In the genomic region with DNA sequence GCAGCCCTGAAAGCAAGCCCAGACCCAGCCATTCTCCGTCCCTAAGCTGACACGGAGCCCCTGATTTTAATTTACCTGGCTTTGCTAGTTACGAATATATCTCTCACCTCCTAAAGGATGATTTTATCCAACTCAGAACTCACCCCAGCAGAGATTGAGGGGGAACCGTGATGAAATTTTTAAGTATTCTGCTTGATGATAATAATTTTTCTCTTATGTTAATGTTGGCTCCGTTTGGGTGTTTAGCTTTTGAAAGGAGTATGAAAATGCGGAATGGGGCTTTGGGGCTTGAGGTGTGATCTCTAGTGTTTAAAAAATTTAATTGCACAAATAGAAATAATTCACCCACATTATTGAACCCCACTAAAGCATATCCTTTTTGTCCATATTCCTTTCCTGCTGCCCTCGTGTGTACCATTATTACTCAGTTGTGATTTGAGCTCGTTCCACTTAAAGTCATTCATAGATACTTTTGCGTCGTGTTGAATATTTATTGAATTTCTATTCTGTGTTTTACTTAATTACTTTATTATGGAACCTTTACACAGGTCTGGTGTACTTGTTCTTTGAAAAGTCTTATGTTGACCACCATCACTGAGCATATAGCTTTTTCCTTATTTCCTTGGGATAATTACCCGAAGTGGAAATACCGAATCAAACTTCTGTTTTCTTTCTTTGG, we compare ENCODE assay signal across 8 cellular contexts. TPM values are rescaled to one million over a fixed set of nuclear protein-coding genes. Genes with fewer than 3 reads are reported as not detected.
DNase-seq lines count a peak whose midpoint lies in the region; TF ChIP-seq lines count a peak whose summit lies in the region.

No MANE protein-coding gene starts in this region.

- TF ChIP-seq CTCF in 22Rv1 (IDR thresholded peaks at IDR 0.05) (no peak), HEK293 (tag by site-specific recombination; IDR thresholded peaks at IDR 0.05) (no peak), breast epithelium (IDR thresholded peaks at IDR 0.05) (no peak), mesothelial cell of epicardium (IDR thresholded peaks at IDR 0.05; ENCODE audit: unreplicated experiment) (no peak)

- no peak for TF ChIP-seq POLR2A in breast epithelium (IDR thresholded peaks at IDR 0.05)

- POLR2A ChIA-PET in HEK293 (lab: Yijun Ruan, JAX) = interaction anchor here (0.5 to 1.4 kb wide), 7 partner anchors 8 to 177 kb away, joined by 3 to 6 read pairs (median 3); a partner anchor contains a TSS

- peak overlapping the region; percentile 13 for H3K27ac Mint-ChIP-seq in mesothelial cell of epicardium

- H3K4me3 ChIP-seq in HEK293 (ENCODE audit: low read depth, low read length) = peak overlapping the region; percentile 76
- peak overlapping the region; percentile 72 to 98 (median 87) for H3K4me3 ChIP-seq in breast epithelium

- H3K9me3 Mint-ChIP-seq in mesothelial cell of epicardium = no peaks in the 10 kb centered on the region

- no peak for DNase-seq in breast epithelium (ENCODE audit: low spot score in 2 of 2)
- DNase-seq in mesothelial cell of epicardium (ENCODE audit: low spot score in 2 of 2, unreplicated experiment in 2 of 2) = no peak
- DNase-seq in NCI-H2227 (lab: John Stamatoyannopoulos, UW; ENCODE audit: unreplicated experiment) = no peak
- no peak for DNase-seq in SHP77 treated with DMSO at 0.1 percent for 48 hours (lab: John Stamatoyannopoulos, UW)
- no peak for DNase-seq in glomerular visceral epithelial cell (ENCODE audit: extremely low spot score)
- DNase-seq in kidney glomerular epithelial cell (lab: John Stamatoyannopoulos, UW) = no peak

- H3K36me3 ChIP-seq in HEK293 (ENCODE audit: control insufficient read depth in 2 of 2, insufficient read depth in 1 of 2, low read length in 2 of 2) (peaks cover 0 to 5% of the 10 kb centered on the region in 2 experiments; a peak in 1 of 3 replicates), breast epithelium (no peaks in the 10 kb centered on the region)

- no peaks in the 10 kb centered on the region for H3K27me3 Mint-ChIP-seq in mesothelial cell of epicardium (ENCODE audit: low read depth)

- H3K4me1 ChIP-seq in HEK293 (ENCODE audit: control insufficient read depth, insufficient read depth, low read length) = peaks cover 6% of the 10 kb centered on the region; the same call in 1 of the 2 replicates
- H3K4me1 ChIP-seq in breast epithelium = no peaks in the 10 kb centered on the region

- H3K27ac ChIP-seq in 22Rv1 (peak overlapping the region; percentile 74), HEK293 (ENCODE audit: extremely low read depth, low read depth, low read length) (peak overlapping the region; percentile 67), breast epithelium (peak overlapping the region; percentile 95 to 96)

- no peaks in the 10 kb centered on the region for H3K36me3 Mint-ChIP-seq in mesothelial cell of epicardium

- intact Hi-C loops in breast epithelium (cut with DNase I; ENCODE audit: low total_unique reads) = no loop called here

- peaks cover 40% of the 10 kb centered on the region for H3K4me1 Mint-ChIP-seq in mesothelial cell of epicardium

- H3K27me3 ChIP-seq in breast epithelium = no peaks in the 10 kb centered on the region

- H3K9me3 ChIP-seq in HEK293 (ENCODE audit: control insufficient read depth, insufficient read depth, low read depth, low read length) (no peaks in the 10 kb centered on the region), breast epithelium (no peaks in the 10 kb centered on the region)

- CTCF ChIA-PET in HEK293 (lab: Yijun Ruan, JAX) = interaction anchor here (0.6 to 1.2 kb wide), 3 partner anchors 102 to 531 kb away, joined by 3 to 4 read pairs (median 3); no protein-coding TSS in a partner anchor

- H3K4me3 Mint-ChIP-seq in mesothelial cell of epicardium = peak overlapping the region; percentile 88

TF ChIP-seq in HEK293, 187 proteins besides CTCF, POLR2A, EP300 and RAD21:
- TF ChIP-seq OVOL3 (tag by site-specific recombination; IDR thresholded peaks at IDR 0.05) = no peak
- no peak for TF ChIP-seq ZNF792 (tag by site-specific recombination; IDR thresholded peaks at IDR 0.05)
- TF ChIP-seq BCL11A (tag by site-specific recombination; IDR thresholded peaks at IDR 0.05; ENCODE audit: low read depth) = no peak
- TF ChIP-seq ZFP69B (tag by site-specific recombination; IDR thresholded peaks at IDR 0.05) = no peak
- TF ChIP-seq GFI1B (tag by site-specific recombination; IDR thresholded peaks at IDR 0.05) = no peak
- TF ChIP-seq, protein P1, sequence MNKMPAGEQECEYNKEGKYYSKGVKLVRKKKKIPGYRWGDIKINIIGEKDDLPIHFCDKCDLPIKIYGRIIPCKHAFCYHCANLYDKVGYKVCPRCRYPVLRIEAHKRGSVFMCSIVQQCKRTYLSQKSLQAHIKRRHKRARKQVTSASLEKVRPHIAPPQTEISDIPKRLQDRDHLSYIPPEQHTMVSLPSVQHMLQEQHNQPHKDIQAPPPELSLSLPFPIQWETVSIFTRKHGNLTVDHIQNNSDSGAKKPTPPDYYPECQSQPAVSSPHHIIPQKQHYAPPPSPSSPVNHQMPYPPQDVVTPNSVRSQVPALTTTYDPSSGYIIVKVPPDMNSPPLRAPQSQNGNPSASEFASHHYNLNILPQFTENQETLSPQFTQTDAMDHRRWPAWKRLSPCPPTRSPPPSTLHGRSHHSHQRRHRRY (tag by site-specific recombination; IDR thresholded peaks at IDR 0.05) = no peak
- peak; percentile 70 for TF ChIP-seq ZNF335 (tag by site-specific recombination; conservative IDR thresholded peaks at IDR 0.05)
- 0 out of 2 replicates have a peak, but pooled peaks have one; percentile 3 for TF ChIP-seq ZNF654 (tag by site-specific recombination; IDR thresholded peaks at IDR 0.05; ENCODE audit: low read depth)

RNA-seq across cellular contexts. Expression of a gene that starts 0.8 kb away (rescaled TPM):
- total RNA-seq in breast epithelium = 10 to 100 TPM; 16.0 to 41.3 (median 23.3) TPM
- 48.8 to 53.9 TPM (median 51.4 TPM) in 3 replicates for total RNA-seq in mesothelial cell of epicardium
